8 cellular contexts compared by ENCODE assay signal in the genomic region with DNA sequence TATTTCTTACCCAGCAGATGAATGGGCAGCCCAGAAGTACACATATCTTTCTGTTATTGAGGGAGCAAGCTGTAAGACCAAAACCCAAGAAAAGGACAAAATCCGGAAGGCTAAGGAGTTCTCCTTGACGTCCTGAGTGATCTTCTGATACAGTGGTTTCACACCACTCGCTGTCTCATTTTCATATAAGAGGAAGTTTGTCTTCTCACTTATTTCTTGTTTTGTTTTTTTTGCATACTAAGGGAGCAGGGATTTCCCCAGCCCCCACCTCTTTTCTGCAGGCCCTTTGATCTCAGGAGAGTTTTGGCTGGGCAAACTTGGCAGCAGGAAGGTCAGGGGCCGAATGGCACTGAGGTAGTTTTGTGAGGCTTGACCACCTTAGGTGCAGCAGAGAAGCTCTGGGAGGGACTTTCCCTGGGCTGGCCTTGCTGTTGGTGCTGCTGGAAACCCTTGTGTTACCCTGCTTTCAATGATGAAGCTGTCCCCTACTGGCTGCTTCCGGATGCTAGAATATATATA.
DNase-seq lines count a peak whose midpoint lies in the region; ATAC-seq lines count a peak whose summit lies in the region.

No MANE protein-coding gene starts in this region.

- peak; percentile 42 for ATAC-seq in GM18502 (IDR thresholded peaks at IDR 0.05; ENCODE audit: poor library complexity, unreplicated experiment)
- ATAC-seq in GM21786 (IDR thresholded peaks at IDR 0.05; ENCODE audit: unreplicated experiment) = peak; percentile 54

- peak; percentile 56 for DNase-seq in NAMALWA (ENCODE audit: low spot score)
- DNase-seq in effector CD4-positive, alpha-beta T cell = peak; percentile 22
- DNase-seq in DMS53 (lab: John Stamatoyannopoulos, UW) = no peak
- DNase-seq in NCI-H2171 treated with DMSO at 0.1 percent for 48 hours (lab: John Stamatoyannopoulos, UW) = no peak
- DNase-seq in NCI-H2107 (lab: John Stamatoyannopoulos, UW) = no peak
- DNase-seq in putamen (ENCODE audit: low spot score) = no peak

Comparison
In these comparisons a context has a peak if more than half of its experiments do, and no peak if none do; other contexts are left out.
1. DNase-seq: peak in NAMALWA (single experiment) and effector CD4-positive, alpha-beta T cell (single experiment); none in DMS53 (single experiment), NCI-H2171 treated with DMSO at 0.1 percent for 48 hours (single experiment), NCI-H2107 (single experiment) and putamen (single experiment).